In genomic region chr10:92291921-92292860, GRCh38 we compare ENCODE assay signal across 8 cellular contexts. TPM values are rescaled to one million over a fixed set of nuclear protein-coding genes. Genes with fewer than 3 reads are reported as not detected.
A peak's percentile ranks its signal among the peaks of the same experiment; 100 is the strongest.
DNase-seq lines count a peak whose midpoint lies in the region; ATAC-seq and TF ChIP-seq lines count a peak whose summit lies in the region.

No MANE protein-coding gene starts in this region.

- no peaks in the 10 kb centered on the region for H3K9me3 ChIP-seq in CD4-positive, CD25-positive, alpha-beta regulatory T cell (ENCODE audit: control insufficient read depth in 2 of 2, low read length in 2 of 2)
- H3K9me3 ChIP-seq in HCT116 (ENCODE audit: control insufficient read depth in 1 of 2, insufficient read depth in 1 of 2, low read depth in 1 of 2, low read length in 2 of 2) (no peaks in the 10 kb centered on the region), neutrophil (no peaks in the 10 kb centered on the region), uterus (no peaks in the 10 kb centered on the region)

- TF ChIP-seq POLR2A in HCT116 (IDR thresholded peaks at IDR 0.05; ENCODE audit: borderline replicate concordance, extremely low read depth, insufficient read depth, insufficient read length) (no peak), uterus (IDR thresholded peaks at IDR 0.05) (no peak)

- H3K27me3 ChIP-seq in CD4-positive, CD25-positive, alpha-beta regulatory T cell (ENCODE audit: control insufficient read depth, insufficient read depth, low read length), result no peaks in the 10 kb centered on the region
- no peaks in the 10 kb centered on the region for H3K27me3 ChIP-seq in HCT116 (ENCODE audit: insufficient read depth, low read length)
- no peaks in the 10 kb centered on the region for H3K27me3 ChIP-seq in neutrophil
- no peaks in the 10 kb centered on the region for H3K27me3 ChIP-seq in uterus

- peak overlapping the region; percentile 93 for H3K9ac ChIP-seq in HCT116 (ENCODE audit: low read length)

- peak overlapping the region; percentile 94 for H3K4me2 ChIP-seq in HCT116 (ENCODE audit: low read length)

- no peaks in the 10 kb centered on the region for H3K27me3 Mint-ChIP-seq in CD4-positive, CD25-positive, alpha-beta regulatory T cell
- H3K27me3 Mint-ChIP-seq in activated naive CD4-positive, alpha-beta T cell treated with anti-CD3 and anti-CD28 coated beads for 36 hours (ENCODE audit: low read depth), result no peaks in the 10 kb centered on the region

- DNase-seq in CD4-positive, CD25-positive, alpha-beta regulatory T cell, result peak in 2 of 3 donors; percentile 25 to 81
- peak; percentile 32 for DNase-seq in HCT116 (ENCODE audit: low read depth, low spot score)
- peak; percentile 72 for DNase-seq in RKO (ENCODE audit: low spot score)
- peak; percentile 69 for DNase-seq in activated naive CD4-positive, alpha-beta T cell treated with anti-CD3 and anti-CD28 coated beads for 36 hours
- DNase-seq in glomerular endothelial cell (ENCODE audit: extremely low read depth, low read depth, low spot score), result peak; percentile 31
- peak; percentile 44 to 49 for DNase-seq in uterus

- peaks cover 64% of the 10 kb centered on the region for H3K79me2 ChIP-seq in HCT116 (ENCODE audit: insufficient read depth, low read length)

- H4K20me1 ChIP-seq in HCT116 (ENCODE audit: insufficient read depth), result no peaks in the 10 kb centered on the region

- no peaks in the 10 kb centered on the region for H3K9me3 Mint-ChIP-seq in CD4-positive, CD25-positive, alpha-beta regulatory T cell
- H3K9me3 Mint-ChIP-seq in activated naive CD4-positive, alpha-beta T cell treated with anti-CD3 and anti-CD28 coated beads for 36 hours, result no peaks in the 10 kb centered on the region

- CTCF ChIA-PET in HCT116 (lab: Charles Lee), result interaction anchor here (0.8 to 2.0 kb wide), 3 partner anchors 12 to 204 kb away, joined by 3 to 5 read pairs (median 5); no protein-coding TSS in a partner anchor
- CTCF ChIA-PET in activated naive CD4-positive, alpha-beta T cell treated with anti-CD3 and anti-CD28 coated beads for 36 hours (lab: Charles Lee), result interaction anchor here (0.6 to 3.0 kb wide), 11 partner anchors 12 to 283 kb away, joined by 3 to 9 read pairs (median 4); no protein-coding TSS in a partner anchor

- H3K4me3 Mint-ChIP-seq in CD4-positive, CD25-positive, alpha-beta regulatory T cell, result peak overlapping the region; percentile 96 to 98 (median 97)
- H3K4me3 Mint-ChIP-seq in activated naive CD4-positive, alpha-beta T cell treated with anti-CD3 and anti-CD28 coated beads for 36 hours, result peak overlapping the region; percentile 81

- RAD21 ChIA-PET in HCT116 (lab: Charles Lee; ENCODE audit: low non-redundant PET in 1 of 2, low total read pairs in 2 of 2, uncharacterized antibody in 2 of 2, unreplicated experiment in 2 of 2), result no interaction called here

- intact Hi-C loops in HCT116 (cut with micrococcal nuclease) (loop anchor here (2.0 to 5.0 kb wide), 3 partner anchors 35 to 203 kb away; no protein-coding TSS in a partner anchor), uterus (cut with DNase I; ENCODE audit: low total_unique reads) (no loop called here)
- intact Hi-C loops in activated naive CD4-positive, alpha-beta T cell treated with anti-CD3 and anti-CD28 coated beads for 36 hours (cut with micrococcal nuclease), result loop anchor here (1.0 to 10.0 kb wide), 12 partner anchors 52 to 1205 kb away; partner anchors contain the start of genes BTAF1, CEP55, EXOC6 and IDE

- H3K4me1 Mint-ChIP-seq in CD4-positive, CD25-positive, alpha-beta regulatory T cell, result peaks cover 16 to 54% (median 38%) of the 10 kb centered on the region in 4 donors
- peaks cover 30% of the 10 kb centered on the region for H3K4me1 Mint-ChIP-seq in activated naive CD4-positive, alpha-beta T cell treated with anti-CD3 and anti-CD28 coated beads for 36 hours (ENCODE audit: low read depth)

- TF ChIP-seq CTCF in HCT116 (IDR thresholded peaks at IDR 0.05 in 2 of 3, conservative IDR thresholded peaks at IDR 0.05 in 1 of 3; ENCODE audit: borderline replicate concordance in 1 of 3, insufficient read depth in 1 of 3, low read depth in 2 of 3, low read length in 2 of 3), result peak; percentile 49 to 66 (median 55)
- no peak for TF ChIP-seq CTCF in neutrophil (IDR thresholded peaks at IDR 0.05)
- peak in 3 of 4 experiments; percentile 13 to 29 (median 21) for TF ChIP-seq CTCF in uterus (IDR thresholded peaks at IDR 0.05)

- no peaks in the 10 kb centered on the region for H3K36me3 ChIP-seq in CD4-positive, CD25-positive, alpha-beta regulatory T cell (ENCODE audit: control insufficient read depth, insufficient read depth, low read length)
- H3K36me3 ChIP-seq in HCT116 (ENCODE audit: control insufficient read depth in 1 of 2, insufficient read depth in 2 of 2, low read length in 2 of 2) (peaks cover 4 to 9% of the 10 kb centered on the region in 2 experiments; a peak in 2 of 4 replicates), neutrophil (peaks cover 5% of the 10 kb centered on the region), uterus (no peaks in the 10 kb centered on the region)

- H2AFZ ChIP-seq in HCT116 (ENCODE audit: low read depth, low read length, poor library complexity, severe bottlenecking), result no peak overlapping the region

- H3K4me3 ChIP-seq in CD4-positive, CD25-positive, alpha-beta regulatory T cell (ENCODE audit: low read depth, low read length), result peak overlapping the region; percentile 83
- peak overlapping the region; percentile 94 to 97 for H3K4me3 ChIP-seq in HCT116 (replicated peaks in 1 of 2; ENCODE audit: low read depth in 1 of 2, low read length in 2 of 2)
- H3K4me3 ChIP-seq in neutrophil (ENCODE audit: low read depth in 1 of 2, low read length in 1 of 2), result peak overlapping the region; percentile 76 to 97
- peak overlapping the region; percentile 92 to 94 for H3K4me3 ChIP-seq in uterus

- peaks cover 27% of the 10 kb centered on the region for H3K4me1 ChIP-seq in CD4-positive, CD25-positive, alpha-beta regulatory T cell (ENCODE audit: control insufficient read depth, insufficient read depth, low read length, poor library complexity, severe bottlenecking)
- peaks cover 7 to 14% of the 10 kb centered on the region in 2 experiments for H3K4me1 ChIP-seq in HCT116 (ENCODE audit: control insufficient read depth in 1 of 2, insufficient read depth in 2 of 2, low read length in 2 of 2)
- peaks cover 20 to 23% of the 10 kb centered on the region in 2 experiments for H3K4me1 ChIP-seq in neutrophil (ENCODE audit: control insufficient read depth in 1 of 2, insufficient read depth in 1 of 2, low read depth in 1 of 2, low read length in 1 of 2)
- H3K4me1 ChIP-seq in uterus, result peaks cover 0 to 9% of the 10 kb centered on the region in 2 donors

- POLR2A ChIA-PET in HCT116 (lab: Charles Lee), result no interaction called here

- no peak for ATAC-seq in CD4-positive, CD25-positive, alpha-beta regulatory T cell (ENCODE audit: low read depth in 2 of 2)
- ATAC-seq in HCT116, result no peak
- ATAC-seq in HG02588 (IDR thresholded peaks at IDR 0.05; ENCODE audit: unreplicated experiment), result no peak

- H3K27ac Mint-ChIP-seq in CD4-positive, CD25-positive, alpha-beta regulatory T cell, result peak overlapping the region; percentile 75 to 83 (median 83)
- H3K27ac Mint-ChIP-seq in activated naive CD4-positive, alpha-beta T cell treated with anti-CD3 and anti-CD28 coated beads for 36 hours, result peak overlapping the region; percentile 77

- peak overlapping the region; percentile 80 for H3K27ac ChIP-seq in CD4-positive, CD25-positive, alpha-beta regulatory T cell (ENCODE audit: insufficient read depth, low read length, poor library complexity, severe bottlenecking)
- H3K27ac ChIP-seq in HCT116 (ENCODE audit: low read depth, low read length), result peak overlapping the region; percentile 91; the same call in 1 of the 2 replicates
- peak overlapping the region; percentile 89 for H3K27ac ChIP-seq in neutrophil
- peak overlapping the region; percentile 91 to 95 for H3K27ac ChIP-seq in uterus

- peaks cover 12% of the 10 kb centered on the region for H3K36me3 Mint-ChIP-seq in CD4-positive, CD25-positive, alpha-beta regulatory T cell
- peaks cover 4% of the 10 kb centered on the region for H3K36me3 Mint-ChIP-seq in activated naive CD4-positive, alpha-beta T cell treated with anti-CD3 and anti-CD28 coated beads for 36 hours (ENCODE audit: low read depth)

- peak; percentile 50 for TF ChIP-seq RAD21 in HCT116 (IDR thresholded peaks at IDR 0.05; ENCODE audit: low read depth)

- no peaks in the 10 kb centered on the region for H3K9me2 ChIP-seq in HCT116 (ENCODE audit: insufficient read depth)

- TSS peak; percentile 47 for BruUV-seq in HCT116 (replicated peaks; lab: Mats Ljungman, UMichigan)

TF ChIP-seq in HCT116, 20 proteins besides CTCF, POLR2A, EP300 and RAD21:
- TF ChIP-seq SP1 (IDR thresholded peaks at IDR 0.05; ENCODE audit: low read depth), result no peak
- peak; percentile 40 for TF ChIP-seq TCF7L2 (IDR thresholded peaks at IDR 0.05; ENCODE audit: borderline replicate concordance, extremely low read depth, insufficient read depth, insufficient read length)

RNA-seq across cellular contexts. Expression of gene MARCHF5, which starts 1.2 kb away (rescaled TPM):
- 27.8 TPM for total RNA-seq in CD4-positive, CD25-positive, alpha-beta regulatory T cell
- polyA plus RNA-seq in CD4-positive, CD25-positive, alpha-beta regulatory T cell, result 10 to 100 TPM; 21.8 to 36.6 (median 25.0) TPM
- total RNA-seq in HCT116 (2021; ENCODE audit: unreplicated experiment) (59.1 TPM), glomerular endothelial cell (17.2 and 35.4 TPM in 2 replicates), uterus (10 to 100 TPM in 3 of 4 donors, 1 to 10 TPM in 1; 2.8 to 43.7 (median 22.9) TPM)
- polyA plus RNA-seq in HCT116 (2012), result 41.2 and 45.6 TPM in 2 replicates
- total RNA-seq in activated naive CD4-positive, alpha-beta T cell treated with anti-CD3 and anti-CD28 coated beads for 36 hours, result 10 to 100 TPM; 26.1 to 28.1 TPM

RNA-seq across cellular contexts. Expression of gene CPEB3, which starts 1.3 kb away (rescaled TPM):
- total RNA-seq in CD4-positive, CD25-positive, alpha-beta regulatory T cell, result 4.4 TPM
- polyA plus RNA-seq in CD4-positive, CD25-positive, alpha-beta regulatory T cell, result 1 to 10 TPM in 1 of 4 donors, under 1 TPM in 3; 0.47 to 2.2 (median 0.93) TPM
- total RNA-seq in HCT116 (2021; ENCODE audit: unreplicated experiment), result 3.0 TPM
- polyA plus RNA-seq in HCT116 (2012), result 0.88 and 1.2 TPM in 2 replicates
- 1 to 10 TPM; 1.0 to 1.3 TPM for total RNA-seq in activated naive CD4-positive, alpha-beta T cell treated with anti-CD3 and anti-CD28 coated beads for 36 hours
- 0.63 and 1.6 TPM in 2 replicates for total RNA-seq in glomerular endothelial cell
- 1 to 10 TPM; 2.6 to 5.4 (median 3.7) TPM for total RNA-seq in uterus
